Comparison of ENCODE assay signal across 8 cellular contexts in the genomic region with DNA sequence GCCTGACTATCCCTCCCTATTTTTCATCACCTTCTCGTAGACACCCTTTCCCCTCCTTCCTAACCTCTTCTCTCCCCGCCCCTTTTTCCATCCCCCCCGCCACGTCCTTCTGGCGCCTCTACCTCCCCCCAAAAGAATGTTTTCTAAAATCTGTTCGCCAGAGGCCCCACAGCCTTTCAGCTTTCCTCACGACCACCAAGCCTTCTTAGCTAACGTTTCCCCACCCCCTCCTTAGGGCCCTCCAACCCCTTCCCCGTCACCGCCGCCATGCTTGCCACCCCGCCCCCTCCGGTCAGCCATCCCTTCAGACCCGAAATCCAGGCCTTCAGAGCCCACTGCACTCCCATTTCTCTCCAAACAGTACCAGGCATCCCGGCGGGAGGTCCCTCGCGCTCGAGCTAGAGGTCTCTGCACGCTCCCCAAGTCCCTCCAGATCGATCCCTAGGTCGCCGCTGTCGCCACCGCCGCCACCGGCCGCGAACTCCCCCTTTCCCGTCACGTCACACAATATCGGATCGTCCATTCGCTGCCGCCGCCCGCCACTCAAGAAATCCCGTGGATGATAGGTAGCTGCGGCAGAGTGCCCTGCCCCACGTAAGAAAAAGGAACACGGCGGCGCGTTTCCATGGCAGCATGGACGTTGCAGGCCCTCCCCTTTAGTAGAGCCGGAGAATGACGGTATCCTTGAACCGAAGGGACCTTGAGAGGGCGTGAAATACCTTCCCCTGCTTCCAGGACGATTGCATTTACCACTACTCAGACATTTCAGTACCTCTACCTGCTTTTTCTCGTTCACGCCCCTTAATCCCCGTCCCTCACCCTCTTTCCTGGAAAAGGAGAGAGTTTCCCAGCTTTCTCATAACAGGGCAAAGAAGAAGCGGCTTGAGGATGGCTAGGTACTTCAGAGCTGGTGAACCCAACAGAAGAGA. TPM values are rescaled to one million over a fixed set of nuclear protein-coding genes. Genes with fewer than 3 reads are reported as not detected.
A peak's percentile ranks its signal among the peaks of the same experiment; 100 is the strongest.
DNase-seq lines count a peak whose midpoint lies in the region; TF ChIP-seq lines count a peak whose summit lies in the region.

A gene with protein sequence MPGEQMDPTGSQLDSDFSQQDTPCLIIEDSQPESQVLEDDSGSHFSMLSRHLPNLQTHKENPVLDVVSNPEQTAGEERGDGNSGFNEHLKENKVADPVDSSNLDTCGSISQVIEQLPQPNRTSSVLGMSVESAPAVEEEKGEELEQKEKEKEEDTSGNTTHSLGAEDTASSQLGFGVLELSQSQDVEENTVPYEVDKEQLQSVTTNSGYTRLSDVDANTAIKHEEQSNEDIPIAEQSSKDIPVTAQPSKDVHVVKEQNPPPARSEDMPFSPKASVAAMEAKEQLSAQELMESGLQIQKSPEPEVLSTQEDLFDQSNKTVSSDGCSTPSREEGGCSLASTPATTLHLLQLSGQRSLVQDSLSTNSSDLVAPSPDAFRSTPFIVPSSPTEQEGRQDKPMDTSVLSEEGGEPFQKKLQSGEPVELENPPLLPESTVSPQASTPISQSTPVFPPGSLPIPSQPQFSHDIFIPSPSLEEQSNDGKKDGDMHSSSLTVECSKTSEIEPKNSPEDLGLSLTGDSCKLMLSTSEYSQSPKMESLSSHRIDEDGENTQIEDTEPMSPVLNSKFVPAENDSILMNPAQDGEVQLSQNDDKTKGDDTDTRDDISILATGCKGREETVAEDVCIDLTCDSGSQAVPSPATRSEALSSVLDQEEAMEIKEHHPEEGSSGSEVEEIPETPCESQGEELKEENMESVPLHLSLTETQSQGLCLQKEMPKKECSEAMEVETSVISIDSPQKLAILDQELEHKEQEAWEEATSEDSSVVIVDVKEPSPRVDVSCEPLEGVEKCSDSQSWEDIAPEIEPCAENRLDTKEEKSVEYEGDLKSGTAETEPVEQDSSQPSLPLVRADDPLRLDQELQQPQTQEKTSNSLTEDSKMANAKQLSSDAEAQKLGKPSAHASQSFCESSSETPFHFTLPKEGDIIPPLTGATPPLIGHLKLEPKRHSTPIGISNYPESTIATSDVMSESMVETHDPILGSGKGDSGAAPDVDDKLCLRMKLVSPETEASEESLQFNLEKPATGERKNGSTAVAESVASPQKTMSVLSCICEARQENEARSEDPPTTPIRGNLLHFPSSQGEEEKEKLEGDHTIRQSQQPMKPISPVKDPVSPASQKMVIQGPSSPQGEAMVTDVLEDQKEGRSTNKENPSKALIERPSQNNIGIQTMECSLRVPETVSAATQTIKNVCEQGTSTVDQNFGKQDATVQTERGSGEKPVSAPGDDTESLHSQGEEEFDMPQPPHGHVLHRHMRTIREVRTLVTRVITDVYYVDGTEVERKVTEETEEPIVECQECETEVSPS (N-terminal part only) (minus strand): TSS at position 484 of the 929 bp plus-strand sequence. CDS start 113 bp downstream, at position 371.

- H3K27ac ChIP-seq in GM23248 (peak within 1 kb of the TSS; percentile 77), esophagus muscularis mucosa (replicated peaks in 1 of 4) (peak within 1 kb of the TSS; percentile 79 to 92 (median 90)), muscle layer of duodenum (ENCODE audit: low read length) (peak within 1 kb of the TSS; percentile 87)

- peak within 1 kb of the TSS; percentile 86 for H3K4me3 ChIP-seq in GM23248
- peak within 1 kb of the TSS; percentile 70 to 98 (median 86) for H3K4me3 ChIP-seq in esophagus muscularis mucosa
- H3K4me3 ChIP-seq in muscle layer of duodenum (ENCODE audit: low read depth in 1 of 2, low read length in 2 of 2), result peak within 1 kb of the TSS; percentile 82 to 89

- in situ Hi-C loops in GM23248 (cut with MboI), result no loop called here

- H3K4me1 ChIP-seq in GM23248 (ENCODE audit: insufficient read depth) (peaks cover 16% of the 10 kb centered on the region), esophagus muscularis mucosa (peaks cover 24 to 48% (median 28%) of the 10 kb centered on the region in 4 donors), muscle layer of duodenum (ENCODE audit: control insufficient read depth in 1 of 2, insufficient read depth in 2 of 2, low read length in 2 of 2) (peaks cover 0 to 18% of the 10 kb centered on the region in 2 donors)

- H3K9me3 ChIP-seq in GM23248 (ENCODE audit: low read depth) (no peaks in the 10 kb centered on the region), esophagus muscularis mucosa (no peaks in the 10 kb centered on the region), muscle layer of duodenum (ENCODE audit: control insufficient read depth in 1 of 2, low read length in 2 of 2) (no peaks in the 10 kb centered on the region)

- no peak for TF ChIP-seq EP300 in esophagus muscularis mucosa (IDR thresholded peaks at IDR 0.05)

- no peaks in the 10 kb centered on the region for H3K27me3 ChIP-seq in GM23248 (replicated peaks; ENCODE audit: insufficient read depth)
- no peaks in the 10 kb centered on the region for H3K27me3 ChIP-seq in esophagus muscularis mucosa
- no peaks in the 10 kb centered on the region for H3K27me3 ChIP-seq in muscle layer of duodenum (ENCODE audit: low read depth, low read length)

- H3K9ac ChIP-seq in GM23248, result peak within 1 kb of the TSS; percentile 94

- TF ChIP-seq POLR2A in esophagus muscularis mucosa (IDR thresholded peaks at IDR 0.05; ENCODE audit: low read depth), result peak; percentile 7

- H4K20me1 ChIP-seq in GM23248 (ENCODE audit: insufficient read depth), result no peaks in the 10 kb centered on the region

- peaks cover 25% of the 10 kb centered on the region for H3K36me3 ChIP-seq in GM23248 (ENCODE audit: low read depth)
- peaks cover 0 to 26% (median 17%) of the 10 kb centered on the region in 4 donors for H3K36me3 ChIP-seq in esophagus muscularis mucosa
- H3K36me3 ChIP-seq in muscle layer of duodenum (ENCODE audit: control insufficient read depth in 1 of 2, insufficient read depth in 2 of 2, low read length in 2 of 2), result peaks cover 0 to 10% of the 10 kb centered on the region in 2 donors

- peaks cover 48% of the 10 kb centered on the region for H3K79me2 ChIP-seq in GM23248 (ENCODE audit: insufficient read depth)

- no peaks in the 10 kb centered on the region; the same call in 1 of the 2 replicates for H3F3A ChIP-seq in GM23248 (ENCODE audit: insufficient read depth)

- intact Hi-C loops in esophagus muscularis mucosa (cut with DNase I), result no loop called here

- no peaks in the 10 kb centered on the region for H3K9me2 ChIP-seq in GM23248 (ENCODE audit: insufficient read depth)

- whole genome bisulfite sequencing in GM23248 (ENCODE audit: low coverage in 1 of 2, low lambda C conversion rate in 2 of 2, missing lambda C conversion rate in 2 of 2), 2 experiments, result 1% methylated on average over 48 to 54 of the region's 54 CpGs
- 1% methylated on average over 40 of the region's 54 CpGs for WGBS in esophagus muscularis mucosa

- H2AFZ ChIP-seq in GM23248, result peak within 1 kb of the TSS; percentile 99

- H3K4me2 ChIP-seq in GM23248 (ENCODE audit: unreplicated experiment), result peak within 1 kb of the TSS; percentile 97

- peak; percentile 82 for DNase-seq in DMS79 treated with DMSO at 0.1 percent for 48 hours (lab: John Stamatoyannopoulos, UW)
- peak; percentile 98 for DNase-seq in GM23248
- peak; percentile 81 to 83 for DNase-seq in Kasumi-1 (lab: John Stamatoyannopoulos, UW)
- DNase-seq in RPMI7951 (ENCODE audit: low read depth), result peak; percentile 95
- peak; percentile 87 for DNase-seq in activated T-helper 1 cell treated with Interleukin-2 at 50 U/mL for 16 hours (ENCODE audit: low read depth)
- DNase-seq in esophagus muscularis mucosa (ENCODE audit: extremely low spot score), result peak; percentile 99
- peak; percentile 92 for DNase-seq in stimulated activated CD8-positive, alpha-beta memory T cell treated with anti-CD3 and anti-CD28 coated beads, Interleukin-7, amount 100 ng/mL, for 24 hours (ENCODE audit: low read depth)

- peak in 1 of 3 experiments; percentile 14 for TF ChIP-seq CTCF in esophagus muscularis mucosa (IDR thresholded peaks at IDR 0.05)

RNA-seq across cellular contexts. Expression of the gene that starts here (rescaled TPM):
- 46.4 and 56.8 TPM in 2 replicates for total RNA-seq in GM23248 (2014; rRNA removed; shearing (Covaris generic))
- 20.1 and 20.4 TPM in 2 replicates for polyA plus RNA-seq in GM23248 (2016; fragmentation: Nextera tagmentation; extraction: Ambion mirVana)
- 25.4 and 26.7 TPM in 2 replicates for total RNA-seq in RPMI7951 (2014; rRNA removed; shearing (Covaris generic))
- 10 to 100 TPM; 24.7 to 29.9 (median 27.0) TPM for total RNA-seq in esophagus muscularis mucosa

Comparison
In these comparisons a context has a peak if more than half of its experiments do, and no peak if none do; other contexts are left out.
1. Peak in every context shown above with its lines: DNase-seq, H3K4me3 ChIP-seq and H3K27ac ChIP-seq.